In the genomic region with DNA sequence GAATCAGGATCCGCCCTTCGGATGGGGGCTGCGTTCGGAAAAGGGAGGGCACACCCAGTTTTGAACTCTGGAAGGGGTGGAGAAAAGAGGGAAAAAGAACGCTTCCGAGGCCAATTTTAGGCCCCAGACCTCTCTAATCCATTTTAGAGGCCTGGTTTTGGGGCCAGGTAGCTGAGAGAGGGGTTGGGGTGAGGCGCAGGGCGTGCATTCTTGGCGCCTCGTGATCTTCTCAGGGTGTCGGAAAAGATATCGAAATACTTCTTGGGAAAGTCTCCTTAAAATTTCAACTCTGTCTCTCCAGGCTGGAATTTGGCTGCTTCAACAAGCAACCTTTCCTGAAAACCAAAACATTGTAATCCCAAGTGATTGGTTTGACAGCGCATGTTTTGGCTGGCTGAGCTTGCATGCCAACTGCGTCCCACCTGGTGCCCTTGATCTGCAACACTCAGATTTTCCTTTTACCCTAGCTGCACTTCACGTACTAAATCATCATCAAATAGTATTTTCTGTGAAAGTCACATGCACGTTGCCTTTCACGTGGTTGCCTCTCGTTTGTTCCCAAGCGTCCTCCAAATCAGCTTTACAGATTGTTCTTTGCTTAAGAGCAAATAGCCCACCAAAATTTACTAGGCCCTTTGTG, we compare ENCODE assay signal across 1 cellular context.
A peak's percentile ranks its signal among the peaks of the same experiment; 100 is the strongest.
TF ChIP-seq lines count a peak whose summit lies in the region.

No MANE protein-coding gene starts in this region.

TF ChIP-seq in HepG2, 621 proteins besides CTCF, POLR2A, EP300 and RAD21 (continued from another document and continues in another):
- TF ChIP-seq, protein P1, sequence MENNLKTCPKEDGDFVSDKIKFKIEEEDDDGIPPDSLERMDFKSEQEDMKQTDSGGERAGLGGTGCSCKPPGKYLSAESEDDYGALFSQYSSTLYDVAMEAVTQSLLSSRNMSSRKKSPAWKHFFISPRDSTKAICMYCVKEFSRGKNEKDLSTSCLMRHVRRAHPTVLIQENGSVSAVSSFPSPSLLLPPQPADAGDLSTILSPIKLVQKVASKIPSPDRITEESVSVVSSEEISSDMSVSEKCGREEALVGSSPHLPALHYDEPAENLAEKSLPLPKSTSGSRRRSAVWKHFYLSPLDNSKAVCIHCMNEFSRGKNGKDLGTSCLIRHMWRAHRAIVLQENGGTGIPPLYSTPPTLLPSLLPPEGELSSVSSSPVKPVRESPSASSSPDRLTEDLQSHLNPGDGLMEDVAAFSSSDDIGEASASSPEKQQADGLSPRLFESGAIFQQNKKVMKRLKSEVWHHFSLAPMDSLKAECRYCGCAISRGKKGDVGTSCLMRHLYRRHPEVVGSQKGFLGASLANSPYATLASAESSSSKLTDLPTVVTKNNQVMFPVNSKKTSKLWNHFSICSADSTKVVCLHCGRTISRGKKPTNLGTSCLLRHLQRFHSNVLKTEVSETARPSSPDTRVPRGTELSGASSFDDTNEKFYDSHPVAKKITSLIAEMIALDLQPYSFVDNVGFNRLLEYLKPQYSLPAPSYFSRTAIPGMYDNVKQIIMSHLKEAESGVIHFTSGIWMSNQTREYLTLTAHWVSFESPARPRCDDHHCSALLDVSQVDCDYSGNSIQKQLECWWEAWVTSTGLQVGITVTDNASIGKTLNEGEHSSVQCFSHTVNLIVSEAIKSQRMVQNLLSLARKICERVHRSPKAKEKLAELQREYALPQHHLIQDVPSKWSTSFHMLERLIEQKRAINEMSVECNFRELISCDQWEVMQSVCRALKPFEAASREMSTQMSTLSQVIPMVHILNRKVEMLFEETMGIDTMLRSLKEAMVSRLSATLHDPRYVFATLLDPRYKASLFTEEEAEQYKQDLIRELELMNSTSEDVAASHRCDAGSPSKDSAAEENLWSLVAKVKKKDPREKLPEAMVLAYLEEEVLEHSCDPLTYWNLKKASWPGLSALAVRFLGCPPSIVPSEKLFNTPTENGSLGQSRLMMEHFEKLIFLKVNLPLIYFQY (CRISPR knock-in tag; IDR thresholded peaks at IDR 0.05; ENCODE audit: borderline replicate concordance), result no peak
- TF ChIP-seq HNRNPK (IDR thresholded peaks at IDR 0.05; ENCODE audit: low read depth, low read length, poor library complexity, severe bottlenecking) (no peak), ZNF652 (CRISPR knock-in tag; IDR thresholded peaks at IDR 0.05; ENCODE audit: borderline replicate concordance, low read depth) (no peak), ZSCAN12 (CRISPR knock-in tag; IDR thresholded peaks at IDR 0.05) (no peak; the same call in 1 of the 2 replicates), ZNF780A (CRISPR knock-in tag; IDR thresholded peaks at IDR 0.05) (no peak), MIXL1 (CRISPR knock-in tag; IDR thresholded peaks at IDR 0.05) (peak; percentile 2; the same call in 1 of the 2 replicates), REXO4 (CRISPR knock-in tag; IDR thresholded peaks at IDR 0.05; ENCODE audit: borderline replicate concordance) (no peak), ZNF644 (CRISPR knock-in tag; IDR thresholded peaks at IDR 0.05; ENCODE audit: low read depth) (no peak), CHCHD3 (CRISPR knock-in tag; IDR thresholded peaks at IDR 0.05) (no peak), ETV5 (CRISPR knock-in tag; IDR thresholded peaks at IDR 0.05; ENCODE audit: borderline replicate concordance) (0 out of 2 replicates have a peak, but pooled peaks have one; percentile 37), ZNF331 (CRISPR knock-in tag; IDR thresholded peaks at IDR 0.05) (no peak), ZFP36 (IDR thresholded peaks at IDR 0.05; ENCODE audit: borderline replicate concordance, low read depth, low read length, partially characterized antibody) (no peak), ZNF589 (CRISPR knock-in tag; conservative IDR thresholded peaks at IDR 0.05) (no peak; the same call in 1 of the 2 replicates), MBD4 (IDR thresholded peaks at IDR 0.05; ENCODE audit: borderline replicate concordance, low read length) (no peak), PCBP1 (IDR thresholded peaks at IDR 0.05; ENCODE audit: borderline replicate concordance, low read depth, low read length) (no peak), PHF20 (CRISPR knock-in tag; IDR thresholded peaks at IDR 0.05) (no peak), POLR2AphosphoS2 (IDR thresholded peaks at IDR 0.05; ENCODE audit: low read depth, low read length) (no peak), RFXANK (CRISPR knock-in tag; IDR thresholded peaks at IDR 0.05) (no peak), ZNF354B (CRISPR knock-in tag; IDR thresholded peaks at IDR 0.05) (no peak; the same call in 1 of the 2 replicates), CENPX (CRISPR knock-in tag; IDR thresholded peaks at IDR 0.05) (no peak), JARID2 (CRISPR knock-in tag; IDR thresholded peaks at IDR 0.05; ENCODE audit: insufficient replicate concordance) (peak; percentile 23), ASH2L (IDR thresholded peaks at IDR 0.05; ENCODE audit: insufficient read length, low read depth, low read length) (peak; percentile 80), MEF2D (CRISPR knock-in tag; IDR thresholded peaks at IDR 0.05) (no peak; the same call in 1 of the 2 replicates), HNRNPLL (IDR thresholded peaks at IDR 0.05; ENCODE audit: low read depth, low read length, poor library complexity, severe bottlenecking) (peak; percentile 3), SNRNP70 (IDR thresholded peaks at IDR 0.05; ENCODE audit: low read depth, low read length) (no peak)
- TF ChIP-seq, protein P2, sequence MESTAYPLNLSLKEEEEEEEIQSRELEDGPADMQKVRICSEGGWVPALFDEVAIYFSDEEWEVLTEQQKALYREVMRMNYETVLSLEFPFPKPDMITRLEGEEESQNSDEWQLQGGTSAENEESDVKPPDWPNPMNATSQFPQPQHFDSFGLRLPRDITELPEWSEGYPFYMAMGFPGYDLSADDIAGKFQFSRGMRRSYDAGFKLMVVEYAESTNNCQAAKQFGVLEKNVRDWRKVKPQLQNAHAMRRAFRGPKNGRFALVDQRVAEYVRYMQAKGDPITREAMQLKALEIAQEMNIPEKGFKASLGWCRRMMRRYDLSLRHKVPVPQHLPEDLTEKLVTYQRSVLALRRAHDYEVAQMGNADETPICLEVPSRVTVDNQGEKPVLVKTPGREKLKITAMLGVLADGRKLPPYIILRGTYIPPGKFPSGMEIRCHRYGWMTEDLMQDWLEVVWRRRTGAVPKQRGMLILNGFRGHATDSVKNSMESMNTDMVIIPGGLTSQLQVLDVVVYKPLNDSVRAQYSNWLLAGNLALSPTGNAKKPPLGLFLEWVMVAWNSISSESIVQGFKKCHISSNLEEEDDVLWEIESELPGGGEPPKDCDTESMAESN (CRISPR knock-in tag; conservative IDR thresholded peaks at IDR 0.05), result no peak
- TF ChIP-seq, protein P3, sequence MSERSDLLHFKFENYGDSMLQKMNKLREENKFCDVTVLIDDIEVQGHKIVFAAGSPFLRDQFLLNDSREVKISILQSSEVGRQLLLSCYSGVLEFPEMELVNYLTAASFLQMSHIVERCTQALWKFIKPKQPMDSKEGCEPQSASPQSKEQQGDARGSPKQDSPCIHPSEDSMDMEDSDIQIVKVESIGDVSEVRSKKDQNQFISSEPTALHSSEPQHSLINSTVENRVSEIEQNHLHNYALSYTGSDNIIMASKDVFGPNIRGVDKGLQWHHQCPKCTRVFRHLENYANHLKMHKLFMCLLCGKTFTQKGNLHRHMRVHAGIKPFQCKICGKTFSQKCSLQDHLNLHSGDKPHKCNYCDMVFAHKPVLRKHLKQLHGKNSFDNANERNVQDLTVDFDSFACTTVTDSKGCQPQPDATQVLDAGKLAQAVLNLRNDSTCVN (CRISPR knock-in tag; IDR thresholded peaks at IDR 0.05; ENCODE audit: borderline replicate concordance), result no peak
- TF ChIP-seq, protein P4, sequence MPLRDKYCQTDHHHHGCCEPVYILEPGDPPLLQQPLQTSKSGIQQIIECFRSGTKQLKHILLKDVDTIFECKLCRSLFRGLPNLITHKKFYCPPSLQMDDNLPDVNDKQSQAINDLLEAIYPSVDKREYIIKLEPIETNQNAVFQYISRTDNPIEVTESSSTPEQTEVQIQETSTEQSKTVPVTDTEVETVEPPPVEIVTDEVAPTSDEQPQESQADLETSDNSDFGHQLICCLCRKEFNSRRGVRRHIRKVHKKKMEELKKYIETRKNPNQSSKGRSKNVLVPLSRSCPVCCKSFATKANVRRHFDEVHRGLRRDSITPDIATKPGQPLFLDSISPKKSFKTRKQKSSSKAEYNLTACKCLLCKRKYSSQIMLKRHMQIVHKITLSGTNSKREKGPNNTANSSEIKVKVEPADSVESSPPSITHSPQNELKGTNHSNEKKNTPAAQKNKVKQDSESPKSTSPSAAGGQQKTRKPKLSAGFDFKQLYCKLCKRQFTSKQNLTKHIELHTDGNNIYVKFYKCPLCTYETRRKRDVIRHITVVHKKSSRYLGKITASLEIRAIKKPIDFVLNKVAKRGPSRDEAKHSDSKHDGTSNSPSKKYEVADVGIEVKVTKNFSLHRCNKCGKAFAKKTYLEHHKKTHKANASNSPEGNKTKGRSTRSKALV (CRISPR knock-in tag; IDR thresholded peaks at IDR 0.05), result no peak
- TF ChIP-seq, protein P5, sequence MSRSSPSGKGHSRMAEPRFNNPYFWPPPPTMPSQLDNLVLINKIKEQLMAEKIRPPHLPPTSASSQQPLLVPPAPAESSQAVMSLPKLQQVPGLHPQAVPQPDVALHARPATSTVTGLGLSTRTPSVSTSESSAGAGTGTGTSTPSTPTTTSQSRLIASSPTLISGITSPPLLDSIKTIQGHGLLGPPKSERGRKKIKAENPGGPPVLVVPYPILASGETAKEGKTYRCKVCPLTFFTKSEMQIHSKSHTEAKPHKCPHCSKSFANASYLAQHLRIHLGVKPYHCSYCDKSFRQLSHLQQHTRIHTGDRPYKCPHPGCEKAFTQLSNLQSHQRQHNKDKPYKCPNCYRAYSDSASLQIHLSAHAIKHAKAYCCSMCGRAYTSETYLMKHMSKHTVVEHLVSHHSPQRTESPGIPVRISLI (CRISPR knock-in tag; IDR thresholded peaks at IDR 0.05; ENCODE audit: borderline replicate concordance), result no peak
- TF ChIP-seq, protein P6, sequence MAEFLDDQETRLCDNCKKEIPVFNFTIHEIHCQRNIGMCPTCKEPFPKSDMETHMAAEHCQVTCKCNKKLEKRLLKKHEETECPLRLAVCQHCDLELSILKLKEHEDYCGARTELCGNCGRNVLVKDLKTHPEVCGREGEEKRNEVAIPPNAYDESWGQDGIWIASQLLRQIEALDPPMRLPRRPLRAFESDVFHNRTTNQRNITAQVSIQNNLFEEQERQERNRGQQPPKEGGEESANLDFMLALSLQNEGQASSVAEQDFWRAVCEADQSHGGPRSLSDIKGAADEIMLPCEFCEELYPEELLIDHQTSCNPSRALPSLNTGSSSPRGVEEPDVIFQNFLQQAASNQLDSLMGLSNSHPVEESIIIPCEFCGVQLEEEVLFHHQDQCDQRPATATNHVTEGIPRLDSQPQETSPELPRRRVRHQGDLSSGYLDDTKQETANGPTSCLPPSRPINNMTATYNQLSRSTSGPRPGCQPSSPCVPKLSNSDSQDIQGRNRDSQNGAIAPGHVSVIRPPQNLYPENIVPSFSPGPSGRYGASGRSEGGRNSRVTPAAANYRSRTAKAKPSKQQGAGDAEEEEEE (CRISPR knock-in tag; IDR thresholded peaks at IDR 0.05; ENCODE audit: borderline replicate concordance), result no peak
- TF ChIP-seq, protein P7, sequence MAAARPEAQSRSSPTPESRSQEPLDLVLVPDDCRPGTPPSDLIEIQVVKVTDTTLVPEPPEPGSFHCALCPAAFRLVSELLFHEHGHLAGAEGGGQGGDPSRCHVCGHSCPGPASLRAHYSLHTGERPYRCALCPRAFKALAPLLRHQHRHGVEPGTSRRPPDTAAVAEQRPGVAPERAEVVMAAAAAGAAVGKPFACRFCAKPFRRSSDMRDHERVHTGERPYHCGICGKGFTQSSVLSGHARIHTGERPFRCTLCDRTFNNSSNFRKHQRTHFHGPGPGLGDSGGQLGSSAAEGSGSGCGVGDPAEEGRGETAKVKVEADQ (CRISPR knock-in tag; IDR thresholded peaks at IDR 0.05; ENCODE audit: borderline replicate concordance), result no peak
- TF ChIP-seq, protein P8, sequence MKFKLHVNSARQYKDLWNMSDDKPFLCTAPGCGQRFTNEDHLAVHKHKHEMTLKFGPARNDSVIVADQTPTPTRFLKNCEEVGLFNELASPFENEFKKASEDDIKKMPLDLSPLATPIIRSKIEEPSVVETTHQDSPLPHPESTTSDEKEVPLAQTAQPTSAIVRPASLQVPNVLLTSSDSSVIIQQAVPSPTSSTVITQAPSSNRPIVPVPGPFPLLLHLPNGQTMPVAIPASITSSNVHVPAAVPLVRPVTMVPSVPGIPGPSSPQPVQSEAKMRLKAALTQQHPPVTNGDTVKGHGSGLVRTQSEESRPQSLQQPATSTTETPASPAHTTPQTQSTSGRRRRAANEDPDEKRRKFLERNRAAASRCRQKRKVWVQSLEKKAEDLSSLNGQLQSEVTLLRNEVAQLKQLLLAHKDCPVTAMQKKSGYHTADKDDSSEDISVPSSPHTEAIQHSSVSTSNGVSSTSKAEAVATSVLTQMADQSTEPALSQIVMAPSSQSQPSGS (CRISPR knock-in tag; IDR thresholded peaks at IDR 0.05), result 0 out of 2 replicates have a peak, but pooled peaks have one; percentile 1
- TF ChIP-seq, protein P9, sequence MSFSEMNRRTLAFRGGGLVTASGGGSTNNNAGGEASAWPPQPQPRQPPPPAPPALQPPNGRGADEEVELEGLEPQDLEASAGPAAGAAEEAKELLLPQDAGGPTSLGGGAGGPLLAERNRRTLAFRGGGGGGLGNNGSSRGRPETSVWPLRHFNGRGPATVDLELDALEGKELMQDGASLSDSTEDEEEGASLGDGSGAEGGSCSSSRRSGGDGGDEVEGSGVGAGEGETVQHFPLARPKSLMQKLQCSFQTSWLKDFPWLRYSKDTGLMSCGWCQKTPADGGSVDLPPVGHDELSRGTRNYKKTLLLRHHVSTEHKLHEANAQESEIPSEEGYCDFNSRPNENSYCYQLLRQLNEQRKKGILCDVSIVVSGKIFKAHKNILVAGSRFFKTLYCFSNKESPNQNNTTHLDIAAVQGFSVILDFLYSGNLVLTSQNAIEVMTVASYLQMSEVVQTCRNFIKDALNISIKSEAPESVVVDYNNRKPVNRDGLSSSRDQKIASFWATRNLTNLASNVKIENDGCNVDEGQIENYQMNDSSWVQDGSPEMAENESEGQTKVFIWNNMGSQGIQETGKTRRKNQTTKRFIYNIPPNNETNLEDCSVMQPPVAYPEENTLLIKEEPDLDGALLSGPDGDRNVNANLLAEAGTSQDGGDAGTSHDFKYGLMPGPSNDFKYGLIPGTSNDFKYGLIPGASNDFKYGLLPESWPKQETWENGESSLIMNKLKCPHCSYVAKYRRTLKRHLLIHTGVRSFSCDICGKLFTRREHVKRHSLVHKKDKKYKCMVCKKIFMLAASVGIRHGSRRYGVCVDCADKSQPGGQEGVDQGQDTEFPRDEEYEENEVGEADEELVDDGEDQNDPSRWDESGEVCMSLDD (CRISPR knock-in tag; IDR thresholded peaks at IDR 0.05; ENCODE audit: borderline replicate concordance), result no peak
